Comparison of ENCODE assay signal across 19 cellular contexts in genomic region chr21:38291875-38292274, GRCh38. TPM values are rescaled to one million over a fixed set of nuclear protein-coding genes. Genes with fewer than 3 reads are reported as not detected.
DNase-seq lines count a peak whose midpoint lies in the region; ATAC-seq and TF ChIP-seq lines count a peak whose summit lies in the region.
"Had no signal": no experiment of that assay in that cellular context is flagged by ENCODE, and none has a peak within 500 bp of the region (broad histone marks: within the 10 kb centered on the region; RNA-seq: fewer than 3 reads in every experiment).

No MANE protein-coding gene starts in this region.

- H3K4me1 ChIP-seq in GM23248 (ENCODE audit: insufficient read depth) (peaks cover 63% of the 10 kb centered on the region), smooth muscle cell (ENCODE audit: low read depth) (peaks cover 7% of the 10 kb centered on the region)
- H3K4me1 ChIP-seq: BE2C had no signal

- in situ Hi-C loops in GM23248 (cut with MboI): no loop called here
- in situ Hi-C loops in brain microvascular endothelial cell (cut with HindIII; ENCODE audit: low pct_ligation_motif_present, low sequenced_read_pairs): no loop called here

- no peaks in the 10 kb centered on the region for H4K20me1 ChIP-seq in GM23248 (ENCODE audit: insufficient read depth)
- no peaks in the 10 kb centered on the region for H4K20me1 ChIP-seq in smooth muscle cell (ENCODE audit: low read depth)

- H3K27me3 ChIP-seq in GM23248 (replicated peaks; ENCODE audit: insufficient read depth) (no peaks in the 10 kb centered on the region), brain microvascular endothelial cell (replicated peaks) (no peaks in the 10 kb centered on the region), smooth muscle cell (ENCODE audit: low read depth) (no peaks in the 10 kb centered on the region)
- H3K27me3 ChIP-seq: BE2C, MG63 had no signal

- no peaks in the 10 kb centered on the region for H3K9me3 ChIP-seq in GM23248 (ENCODE audit: low read depth)
- H3K9me3 ChIP-seq in smooth muscle cell (replicated peaks; ENCODE audit: low read depth): no peaks in the 10 kb centered on the region
- H3K9me3 ChIP-seq: BE2C, MG63 had no signal

- TF ChIP-seq CTCF in brain microvascular endothelial cell (IDR thresholded peaks at IDR 0.05; ENCODE audit: low read depth, low read length, missing control alignments) (no peak), smooth muscle cell (IDR thresholded peaks at IDR 0.05; ENCODE audit: borderline replicate concordance, insufficient read depth, poor library complexity, severe bottlenecking) (no peak)

- WGBS in GM23248 (ENCODE audit: low coverage in 1 of 2, low lambda C conversion rate in 2 of 2, missing lambda C conversion rate in 2 of 2), 2 experiments: 83 to 88% methylated on average over 5 of the region's 5 CpGs
- WGBS in smooth muscle cell (ENCODE audit: low lambda C conversion rate): 65% methylated on average over 5 of the region's 5 CpGs

- no peaks in the 10 kb centered on the region for H3K9me2 ChIP-seq in GM23248 (ENCODE audit: insufficient read depth)

- H3K9ac ChIP-seq in GM23248: no peak overlapping the region
- no peak overlapping the region for H3K9ac ChIP-seq in smooth muscle cell (ENCODE audit: low read depth)
- H3K9ac ChIP-seq: KMS-11 had no signal

- H3K36me3 ChIP-seq in GM23248 (ENCODE audit: low read depth) (no peaks in the 10 kb centered on the region), brain microvascular endothelial cell (replicated peaks) (no peaks in the 10 kb centered on the region), smooth muscle cell (ENCODE audit: low read depth) (no peaks in the 10 kb centered on the region)
- H3K36me3 ChIP-seq: BE2C, MG63 had no signal

- no peak overlapping the region for H3K4me3 ChIP-seq in GM23248
- no peak overlapping the region for H3K4me3 ChIP-seq in brain microvascular endothelial cell (ENCODE audit: low read depth, low read length)
- no peak overlapping the region for H3K4me3 ChIP-seq in smooth muscle cell
- H3K4me3 ChIP-seq: MG63 had no signal

- DNase-seq in GM23248 (no peak), brain microvascular endothelial cell (no peak), kidney tubule cell (ENCODE audit: low spot score) (peak; percentile 72), smooth muscle cell (lab: John Stamatoyannopoulos, UW; ENCODE audit: unreplicated experiment) (no peak), NCI-H748 treated with DMSO at 0.1 percent for 48 hours (lab: John Stamatoyannopoulos, UW) (no peak)
- no peak for DNase-seq in stimulated activated CD4-positive, alpha-beta T cell treated with anti-CD3 and anti-CD28 coated beads, Interleukin-4, amount 100 ng/mL, for 4 hours
- DNase-seq: BE2C; CD8-positive, alpha-beta T cell; DND-41; GF-D8; NCI-H1092 treated with DMSO at 0.1 percent for 48 hours; NCI-H1694; NCI-H2107; NCI-H526 treated with DMSO at 0.1 percent for 48 hours; NK-92 treated with Interleukin-12 subunit alpha and Interleukin-12 subunit beta, amount 100 ng/mL, for 24 hours had no signal

- H3K4me2 ChIP-seq in GM23248 (ENCODE audit: unreplicated experiment) (no peak overlapping the region), smooth muscle cell (peak overlapping the region; percentile 7)
- H3K4me2 ChIP-seq: KMS-11 had no signal

- H3K79me2 ChIP-seq in GM23248 (ENCODE audit: insufficient read depth) (no peaks in the 10 kb centered on the region), smooth muscle cell (ENCODE audit: low read depth) (no peaks in the 10 kb centered on the region)

- H3F3A ChIP-seq in GM23248 (ENCODE audit: insufficient read depth) (peaks cover 51% of the 10 kb centered on the region), smooth muscle cell (ENCODE audit: low read depth) (peaks cover 4% of the 10 kb centered on the region)

- no peak overlapping the region for H2AFZ ChIP-seq in GM23248
- H2AFZ ChIP-seq in smooth muscle cell (ENCODE audit: low read depth): no peak overlapping the region

- ATAC-seq in HG03469 (IDR thresholded peaks at IDR 0.05; ENCODE audit: unreplicated experiment): no peak
- ATAC-seq: CD8-positive, alpha-beta T cell had no signal

- 0 out of 2 replicates have a peak overlapping the region, but pooled peaks have one; percentile 9 for H3K27ac ChIP-seq in GM23248
- H3K27ac ChIP-seq in brain microvascular endothelial cell: peak overlapping the region; percentile 12
- peak overlapping the region; percentile 92 for H3K27ac ChIP-seq in smooth muscle cell (ENCODE audit: low read depth)
- H3K27ac ChIP-seq: KMS-11 had no signal

RNA-seq across cellular contexts. Expression of gene KCNJ15, which starts 35.1 kb away (rescaled TPM):
- total RNA-seq in GM23248 (2014; rRNA removed; shearing (Covaris generic)): 1.2 and 2.1 TPM in 2 replicates
- polyA plus RNA-seq in GM23248 (2016; fragmentation: Nextera tagmentation; extraction: Ambion mirVana) (2.1 and 2.3 TPM in 2 replicates), smooth muscle cell (4.2 and 12.9 TPM in 2 replicates)
- 14.7 and 21.9 TPM in 2 replicates for total RNA-seq in smooth muscle cell
- total RNA-seq: CD8-positive, alpha-beta T cell; H1 had no signal

Comparison
In these comparisons a context has a peak if more than half of its experiments do, and no peak if none do; other contexts are left out.
1. H3K27ac ChIP-seq: peak in every context shown above with its lines; median percentile 92 in smooth muscle cell; 12 in brain microvascular endothelial cell; 9 in GM23248.